Comparison of ENCODE assay signal across 19 cellular contexts in the genomic region with DNA sequence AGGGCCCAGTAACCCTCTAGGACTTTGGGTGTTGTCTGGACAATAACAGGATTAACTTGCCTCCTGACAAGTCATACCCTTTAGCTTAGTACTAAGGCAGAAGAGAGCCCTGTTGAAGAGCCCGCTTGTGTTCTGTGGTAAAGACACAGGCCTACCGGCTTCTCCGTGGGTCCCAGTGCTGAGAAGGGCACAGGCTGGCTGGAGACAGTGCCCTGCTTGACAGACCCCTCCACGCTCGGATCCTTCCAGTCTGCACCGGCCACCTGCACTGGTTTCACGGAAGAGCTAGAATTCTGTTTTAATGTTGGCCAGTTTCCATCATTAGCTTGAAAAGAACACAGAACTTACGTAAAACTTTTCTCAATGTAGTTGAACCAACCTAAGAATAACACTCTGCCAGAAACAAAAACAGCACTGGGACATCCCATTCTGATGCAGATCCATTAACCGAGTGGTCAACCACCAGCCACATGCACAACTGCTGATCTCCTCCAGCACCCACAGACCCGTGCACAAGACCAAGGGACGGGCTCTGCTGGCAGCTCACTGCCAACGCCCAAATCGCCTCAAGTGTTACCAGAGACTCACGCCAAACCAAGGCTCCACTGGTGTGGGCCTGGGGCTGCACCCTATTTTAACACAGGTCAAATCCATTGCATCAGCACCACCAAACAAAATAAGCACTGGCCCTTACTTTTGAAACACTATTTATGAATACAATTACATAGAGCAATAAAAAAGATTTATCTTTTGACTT. TPM values are rescaled to one million over a fixed set of nuclear protein-coding genes. Genes with fewer than 3 reads are reported as not detected.
DNase-seq lines count a peak whose midpoint lies in the region; ATAC-seq and TF ChIP-seq lines count a peak whose summit lies in the region.
"Had no signal": no experiment of that assay in that cellular context is flagged by ENCODE, and none has a peak within 500 bp of the region (broad histone marks: within the 10 kb centered on the region; RNA-seq: fewer than 3 reads in every experiment).

No MANE protein-coding gene starts in this region.

- H3K4me3 Mint-ChIP-seq in activated CD8-positive, alpha-beta memory T cell treated with anti-CD3 and anti-CD28 coated beads, Interleukin-2, amount 10 ng/mL, durations not matched to agents 7 days and 5 days, result no peak overlapping the region
- no peak overlapping the region for H3K4me3 Mint-ChIP-seq in mesothelial cell of epicardium
- H3K4me3 Mint-ChIP-seq: CD14-positive monocyte had no signal

- H3K4me3 ChIP-seq in coronary artery (no peak overlapping the region), thyroid gland (replicated peaks in 1 of 3) (no peak overlapping the region)

- CTCF ChIA-PET in activated CD8-positive, alpha-beta memory T cell treated with anti-CD3 and anti-CD28 coated beads, Interleukin-2, amount 10 ng/mL, durations not matched to agents 7 days and 5 days (lab: Charles Lee), result no interaction called here

- H3K36me3 ChIP-seq in thyroid gland, result peaks cover 63 to 66% of the 10 kb centered on the region in 2 donors

- peaks cover under 1% of the 10 kb centered on the region for H3K4me1 Mint-ChIP-seq in activated CD8-positive, alpha-beta memory T cell treated with anti-CD3 and anti-CD28 coated beads, Interleukin-2, amount 10 ng/mL, durations not matched to agents 7 days and 5 days
- H3K4me1 Mint-ChIP-seq in mesothelial cell of epicardium, result no peaks in the 10 kb centered on the region

- no peaks in the 10 kb centered on the region for H3K9me3 Mint-ChIP-seq in activated CD8-positive, alpha-beta memory T cell treated with anti-CD3 and anti-CD28 coated beads, Interleukin-2, amount 10 ng/mL, durations not matched to agents 7 days and 5 days (ENCODE audit: low read depth)
- H3K9me3 Mint-ChIP-seq in mesothelial cell of epicardium, result no peaks in the 10 kb centered on the region
- H3K9me3 Mint-ChIP-seq: CD14-positive monocyte had no signal

- DNase-seq in activated CD8-positive, alpha-beta memory T cell treated with anti-CD3 and anti-CD28 coated beads, Interleukin-2, amount 50 U/mL, for 48 hours, result peak; percentile 35
- no peak for DNase-seq in activated CD8-positive, alpha-beta memory T cell treated with anti-CD3 and anti-CD28 coated beads, Interleukin-2, amount 10 ng/mL, durations not matched to agents 7 days and 5 days
- DNase-seq in coronary artery (ENCODE audit: low spot score), result peak; percentile 67
- DNase-seq in left lobe of liver (ENCODE audit: low spot score), result peak; percentile 47
- peak; percentile 87 to 90 for DNase-seq in thyroid gland
- DNase-seq in DMS 273 (lab: John Stamatoyannopoulos, UW; ENCODE audit: unreplicated experiment), result no peak
- DNase-seq in ureter (ENCODE audit: low spot score), result no peak
- DNase-seq in mesothelial cell of epicardium (ENCODE audit: low spot score in 2 of 2, unreplicated experiment in 2 of 2), result no peak
- DNase-seq: 8988T, COR-L47, DMS53, KG1, NCI-H1092, NCI-H1694, NCI-H446, NCI-H748 treated with DMSO at 0.1 percent for 48 hours had no signal

- peak in 1 of 2 donors; percentile 67 for TF ChIP-seq POLR2A in thyroid gland (IDR thresholded peaks at IDR 0.05)

- H3K27ac Mint-ChIP-seq in activated CD8-positive, alpha-beta memory T cell treated with anti-CD3 and anti-CD28 coated beads, Interleukin-2, amount 10 ng/mL, durations not matched to agents 7 days and 5 days, result no peak overlapping the region
- H3K27ac Mint-ChIP-seq in mesothelial cell of epicardium, result no peak overlapping the region
- H3K27ac Mint-ChIP-seq: CD14-positive monocyte had no signal

- H3K27me3 Mint-ChIP-seq in activated CD8-positive, alpha-beta memory T cell treated with anti-CD3 and anti-CD28 coated beads, Interleukin-2, amount 10 ng/mL, durations not matched to agents 7 days and 5 days, result no peaks in the 10 kb centered on the region
- no peaks in the 10 kb centered on the region for H3K27me3 Mint-ChIP-seq in mesothelial cell of epicardium (ENCODE audit: low read depth)

- peaks cover 24 to 30% of the 10 kb centered on the region in 2 donors for H3K4me1 ChIP-seq in thyroid gland

- intact Hi-C loops in thyroid gland (cut with DNase I), result no loop called here

- H3K9me3 ChIP-seq in thyroid gland, result no peaks in the 10 kb centered on the region

- H3K36me3 Mint-ChIP-seq in activated CD8-positive, alpha-beta memory T cell treated with anti-CD3 and anti-CD28 coated beads, Interleukin-2, amount 10 ng/mL, durations not matched to agents 7 days and 5 days, result no peaks in the 10 kb centered on the region
- H3K36me3 Mint-ChIP-seq in mesothelial cell of epicardium, result peaks cover 24% of the 10 kb centered on the region
- H3K36me3 Mint-ChIP-seq: CD14-positive monocyte had no signal

- TF ChIP-seq CTCF in coronary artery (IDR thresholded peaks at IDR 0.05) (no peak), thyroid gland (IDR thresholded peaks at IDR 0.05) (peak in 1 of 6 experiments; percentile 9), mesothelial cell of epicardium (IDR thresholded peaks at IDR 0.05; ENCODE audit: unreplicated experiment) (no peak)

- 49 to 54% methylated on average over 11 to 14 of the region's 14 CpGs for WGBS in thyroid gland, 2 donors

- H3K27me3 ChIP-seq in thyroid gland, result no peaks in the 10 kb centered on the region

- no peak overlapping the region for H3K27ac ChIP-seq in coronary artery
- H3K27ac ChIP-seq in thyroid gland, result peak overlapping the region; percentile 71 to 94 (median 85)

- ATAC-seq in activated CD8-positive, alpha-beta memory T cell treated with anti-CD3 and anti-CD28 coated beads, Interleukin-2, amount 10 ng/mL, durations not matched to agents 7 days and 5 days, result no peak
- peak; percentile 23 for ATAC-seq in left lobe of liver
- ATAC-seq: Panc1, Right ventricle myocardium inferior had no signal

RNA-seq across cellular contexts. Expression of a gene that starts 27.1 kb away (rescaled TPM):
- 10 to 100 TPM; 17.4 to 18.6 TPM for total RNA-seq in activated CD8-positive, alpha-beta memory T cell treated with anti-CD3 and anti-CD28 coated beads, Interleukin-2, amount 10 ng/mL, durations not matched to agents 7 days and 5 days
- total RNA-seq in left lobe of liver, result 25.2 TPM
- total RNA-seq in thyroid gland, result 100 to 1,000 TPM; 113 to 167 (median 131) TPM
- 90.9 TPM for total RNA-seq in ureter
- total RNA-seq in mesothelial cell of epicardium, result 32.9 to 40.2 TPM (median 37.3 TPM) in 3 replicates

RNA-seq across cellular contexts. Expression of a gene that starts 27.4 kb away (rescaled TPM):
- 10 to 100 TPM; 64.3 to 68.8 TPM for total RNA-seq in activated CD8-positive, alpha-beta memory T cell treated with anti-CD3 and anti-CD28 coated beads, Interleukin-2, amount 10 ng/mL, durations not matched to agents 7 days and 5 days
- total RNA-seq in left lobe of liver, result 1.2 TPM
- total RNA-seq in thyroid gland, result 10 to 100 TPM in 1 of 4 donors, 1 to 10 TPM in 3; 3.3 to 15.7 (median 7.9) TPM
- 15.7 TPM for total RNA-seq in ureter
- total RNA-seq in mesothelial cell of epicardium, result 17.0 to 19.7 TPM (median 19.2 TPM) in 3 replicates

Comparison
In these comparisons a context has a peak if more than half of its experiments do, and no peak if none do; other contexts are left out.
1. DNase-seq: peak in activated CD8-positive, alpha-beta memory T cell treated with anti-CD3 and anti-CD28 coated beads, Interleukin-2, amount 50 U/mL, for 48 hours (single experiment), coronary artery (single experiment), left lobe of liver (single experiment) and thyroid gland (2 of 2); none in activated CD8-positive, alpha-beta memory T cell treated with anti-CD3 and anti-CD28 coated beads, Interleukin-2, amount 10 ng/mL, durations not matched to agents 7 days and 5 days (single experiment), DMS 273 (single experiment), ureter (single experiment) and mesothelial cell of epicardium (0 of 2).
2. H3K27ac ChIP-seq: peak in thyroid gland (3 of 3); none in coronary artery (0 of 2).